Comparison of ENCODE assay signal across 8 cellular contexts in genomic region chr6:107819976-107820551, GRCh38. TPM values are rescaled to one million over a fixed set of nuclear protein-coding genes. Genes with fewer than 3 reads are reported as not detected.
DNase-seq lines count a peak whose midpoint lies in the region; ATAC-seq, FAIRE-seq and TF ChIP-seq lines count a peak whose summit lies in the region.

No MANE protein-coding gene starts in this region.

- DNase-seq in GM12891 (ENCODE audit: insufficient read length, low spot score) (no peak), activated B cell treated with CpG ODN at 0.5 μM for 24 hours (no peak), psoas muscle (no peak), posterior vena cava (ENCODE audit: low spot score) (no peak), DMS53 (lab: John Stamatoyannopoulos, UW) (no peak)
- no peak for DNase-seq in activated CD4-positive, CD25-positive, alpha-beta regulatory T cell treated with anti-CD3 and anti-CD28 coated beads, Interleukin-2, amount 50 U/mL, for 72 hours

- no peaks in the 10 kb centered on the region for H3K27me3 Mint-ChIP-seq in activated B cell treated with CpG ODN at 0.5 μM for 24 hours

- peak overlapping the region; percentile 86 for H3K4me3 Mint-ChIP-seq in activated B cell treated with CpG ODN at 0.5 μM for 24 hours

- FAIRE-seq in GM12891 (lab: Jason Lieb, UNC), result peak; percentile 20

- no peak for TF ChIP-seq POLR2A in GM12891 (IDR thresholded peaks at IDR 0.05; ENCODE audit: low read depth, low read length)

- H3K27ac Mint-ChIP-seq in activated B cell treated with CpG ODN at 0.5 μM for 24 hours, result peak overlapping the region; percentile 85

- H3K27ac ChIP-seq in psoas muscle, result no peak overlapping the region

- H3K4me3 ChIP-seq in psoas muscle, result peak overlapping the region; percentile 59

- CTCF ChIA-PET in activated B cell treated with CpG ODN at 0.5 μM for 24 hours (lab: Charles Lee), result interaction anchor here (1.8 kb wide), 1 partner anchor 28 kb away, joined by 7 read pairs; no protein-coding TSS in a partner anchor

- H3K27me3 ChIP-seq in psoas muscle (ENCODE audit: insufficient read depth in 3 of 3, low read length in 2 of 3), result no peaks in the 10 kb centered on the region

- H3K36me3 ChIP-seq in psoas muscle (ENCODE audit: insufficient read depth in 1 of 2, low read depth in 1 of 2), result no peaks in the 10 kb centered on the region

- ATAC-seq in activated B cell treated with CpG ODN at 0.5 μM for 24 hours (ENCODE audit: low read depth) (no peak), esophagus mucosa (peak; percentile 70), psoas muscle (peak in 3 of 4 donors; percentile 30 to 41 (median 40)), HG02610 (IDR thresholded peaks at IDR 0.05; ENCODE audit: unreplicated experiment) (no peak)

- H3K4me1 ChIP-seq in psoas muscle, result peaks cover 14% of the 10 kb centered on the region

- 35 to 45% (median 44%) methylated on average over 8 of the region's 8 CpGs for whole genome bisulfite sequencing in psoas muscle, 3 donors

- peaks cover 73% of the 10 kb centered on the region for H3K4me1 Mint-ChIP-seq in activated B cell treated with CpG ODN at 0.5 μM for 24 hours

- intact Hi-C loops in activated B cell treated with CpG ODN at 0.5 μM for 24 hours (cut with micrococcal nuclease) (loop anchor here (1.0 to 10.0 kb wide), 10 partner anchors 8 to 1658 kb away; partner anchors contain the start of genes MTRES1, PDSS2 and SEC63), psoas muscle (cut with DNase I) (no loop called here), posterior vena cava (cut with DNase I) (no loop called here)

- TF ChIP-seq CTCF in activated B cell treated with CpG ODN at 0.5 μM for 24 hours (IDR thresholded peaks at IDR 0.05) (no peak), psoas muscle (IDR thresholded peaks at IDR 0.05) (no peak)

- H3K9me3 ChIP-seq in psoas muscle, result no peaks in the 10 kb centered on the region

- POLR2A ChIA-PET in activated B cell treated with CpG ODN at 0.5 μM for 24 hours (lab: Charles Lee), result no interaction called here

- peaks cover 4% of the 10 kb centered on the region for H3K36me3 Mint-ChIP-seq in activated B cell treated with CpG ODN at 0.5 μM for 24 hours (ENCODE audit: low read depth)

- no peaks in the 10 kb centered on the region for H3K9me3 Mint-ChIP-seq in activated B cell treated with CpG ODN at 0.5 μM for 24 hours

TF ChIP-seq in GM12891, 5 proteins besides CTCF, POLR2A, EP300 and RAD21:
- no peak for TF ChIP-seq POU2F2 (IDR thresholded peaks at IDR 0.05; ENCODE audit: low read depth, low read length)
- TF ChIP-seq POLR2AphosphoS5 (IDR thresholded peaks at IDR 0.05; ENCODE audit: low read depth, low read length), result no peak
- TF ChIP-seq SPI1 (IDR thresholded peaks at IDR 0.05; ENCODE audit: low read depth, low read length), result no peak
- no peak for TF ChIP-seq PAX5 (IDR thresholded peaks at IDR 0.05; ENCODE audit: insufficient read depth, low read length, severe bottlenecking)
- no peak for TF ChIP-seq TAF1 (IDR thresholded peaks at IDR 0.05; ENCODE audit: low read depth, low read length)

RNA-seq across cellular contexts. Expression of gene SCML4, which starts 4.0 kb away (rescaled TPM):
- polyA plus RNA-seq in GM12891 (2012; ENCODE audit: low read depth, missing spikeins), result 0.10 TPM
- total RNA-seq in activated B cell treated with CpG ODN at 0.5 μM for 24 hours, result 2.1 and 2.9 TPM in 2 replicates
- 0.72 TPM for total RNA-seq in esophagus mucosa
- under 1 TPM in 3 of 4 donors, not detected in 1; 0.15 to 0.21 (median 0.15) TPM for total RNA-seq in psoas muscle
- under 1 TPM in 1 of 3 donors, not detected in 2; 0.03 TPM for polyA plus RNA-seq in psoas muscle
- total RNA-seq in posterior vena cava, result 1 to 10 TPM in 1 of 2 donors, under 1 TPM in 1; 0.38 to 1.0 TPM

Comparison
In these comparisons a context has a peak if more than half of its experiments do, and no peak if none do; other contexts are left out.
1. ATAC-seq: peak in esophagus mucosa (single experiment) and psoas muscle (3 of 4); none in activated B cell treated with CpG ODN at 0.5 μM for 24 hours (single experiment) and HG02610 (single experiment).